ENCODE assay signal across 8 cellular contexts in genomic region chrX:71365876-71366673, GRCh38. TPM values are rescaled to one million over a fixed set of nuclear protein-coding genes. Genes with fewer than 3 reads are reported as not detected.
DNase-seq lines count a peak whose midpoint lies in the region; ATAC-seq, FAIRE-seq and TF ChIP-seq lines count a peak whose summit lies in the region.

Gene TAF1 (plus strand): TSS chrX:71366357. CDS start chrX:71366375, 18 bp downstream.

- H3K27me3 ChIP-seq in AG04450 (ENCODE audit: control insufficient read depth, insufficient read depth, low read length) = no peaks in the 10 kb centered on the region
- H3K27me3 ChIP-seq in small intestine (ENCODE audit: control insufficient read depth in 2 of 2, insufficient read depth in 2 of 2, low read length in 2 of 2) = no peaks in the 10 kb centered on the region

- no peaks in the 10 kb centered on the region for H3K9me3 Mint-ChIP-seq in WTC11

- peaks cover 14% of the 10 kb centered on the region for H3K36me3 Mint-ChIP-seq in WTC11

- DNase-seq in AG04450 (ENCODE audit: low read depth, low spot score) (peak; percentile 94), NCI-H226 (peak; percentile 93), WTC11 (ENCODE audit: low spot score) (peak; percentile 83), cardiac fibroblast (ENCODE audit: low read depth in 2 of 2) (peak; percentile 98), iPS-NIHi11 (ENCODE audit: low spot score) (peak; percentile 93), small intestine (peak; percentile 97)

- H3K27me3 Mint-ChIP-seq in WTC11 (ENCODE audit: low read depth) = no peaks in the 10 kb centered on the region

- POLR2A ChIA-PET in AG04450 (lab: Yijun Ruan, JAX) (interaction anchor here (0.5 to 1.4 kb wide), 6 partner anchors 65 to 186 kb away, joined by 3 to 15 read pairs (median 5); partner anchors contain the start of genes ITGB1BP2 and NONO), WTC11 (lab: Charles Lee) (interaction anchor here (0.6 to 2.1 kb wide), 13 partner anchors 9 to 313 kb away, joined by 3 to 12 read pairs (median 4); partner anchors contain the start of genes MED12, NONO, OGT and ZMYM3)

- H3K27ac Mint-ChIP-seq in WTC11 = peak within 1 kb of the TSS; percentile 95

- H3K36me3 ChIP-seq in small intestine (ENCODE audit: control insufficient read depth in 2 of 2, insufficient read depth in 2 of 2, low read length in 2 of 2) = no peaks in the 10 kb centered on the region

- 0 to 37% (median 11%) methylated on average over 44 to 51 of the region's 51 CpGs for WGBS in small intestine, 3 donors

- H3K27ac ChIP-seq in AG04450 (ENCODE audit: low read depth, low read length) (peak within 1 kb of the TSS; percentile 84), small intestine (ENCODE audit: low read depth in 1 of 2, low read length in 1 of 2) (peak within 1 kb of the TSS; percentile 87 to 99)

- H3K4me1 Mint-ChIP-seq in WTC11 = peaks cover 8% of the 10 kb centered on the region

- H3K9me3 ChIP-seq in AG04450 (ENCODE audit: control insufficient read depth, insufficient read depth, low read length) (no peaks in the 10 kb centered on the region), small intestine (ENCODE audit: control insufficient read depth, low read depth) (no peaks in the 10 kb centered on the region)

- FAIRE-seq in small intestine (lab: Jason Lieb, UNC) = peak; percentile 73

- peak within 1 kb of the TSS; percentile 84 for H3K4me3 ChIP-seq in AG04450 (ENCODE audit: low read depth, low read length)
- peak within 1 kb of the TSS; percentile 78 to 85 for H3K4me3 ChIP-seq in cardiac fibroblast (replicated peaks in 1 of 2; ENCODE audit: low read depth in 2 of 2, low read length in 2 of 2)
- peak within 1 kb of the TSS; percentile 62 to 72 for H3K4me3 ChIP-seq in small intestine (ENCODE audit: low read depth in 1 of 2, low read length in 2 of 2)

- CTCF ChIA-PET in AG04450 (lab: Charles Lee) (interaction anchor here (0.7 to 1.2 kb wide), 2 partner anchors 267 to 396 kb away, joined by 3 to 5 read pairs; no protein-coding TSS in a partner anchor), WTC11 (lab: Charles Lee) (interaction anchor here (0.6 to 1.4 kb wide), 3 partner anchors 83 to 257 kb away, joined by 3 to 8 read pairs (median 4); partner anchors contain the start of genes NONO and ZMYM3)

- no peak for TF ChIP-seq CTCF in AG04450 (IDR thresholded peaks at IDR 0.05; ENCODE audit: low read depth, low read length)
- TF ChIP-seq CTCF in WTC11 (IDR thresholded peaks at IDR 0.05) = no peak
- TF ChIP-seq CTCF in cardiac fibroblast (IDR thresholded peaks at IDR 0.05; ENCODE audit: low read depth, low read length) = no peak

- ATAC-seq in GM18909 (IDR thresholded peaks at IDR 0.05; ENCODE audit: poor library complexity, unreplicated experiment) (peak; percentile 90), HG03175 (IDR thresholded peaks at IDR 0.05; ENCODE audit: unreplicated experiment) (peak; percentile 93), WTC11 (peak; percentile 95)

- H3K4me1 ChIP-seq in small intestine (ENCODE audit: control insufficient read depth in 2 of 2, insufficient read depth in 1 of 2, low read depth in 1 of 2, low read length in 1 of 2) = no peaks in the 10 kb centered on the region

- peak within 1 kb of the TSS; percentile 80 for H3K4me3 Mint-ChIP-seq in WTC11

TF ChIP-seq in WTC11, 78 proteins besides CTCF, POLR2A, EP300 and RAD21:
- TF ChIP-seq ATF2 (CRISPR knock-in tag; IDR thresholded peaks at IDR 0.05; ENCODE audit: borderline replicate concordance, low read depth) (no peak), CDX4 (CRISPR knock-in tag; IDR thresholded peaks at IDR 0.05; ENCODE audit: borderline replicate concordance) (no peak), ZNF138 (CRISPR knock-in tag; conservative IDR thresholded peaks at IDR 0.05) (no peak), IRF1 (CRISPR knock-in tag; IDR thresholded peaks at IDR 0.05) (no peak), NFYB (CRISPR knock-in tag; conservative IDR thresholded peaks at IDR 0.05; ENCODE audit: low read depth) (peak; percentile 69), USF2 (CRISPR knock-in tag; IDR thresholded peaks at IDR 0.05) (peak; percentile 93), USF1 (CRISPR knock-in tag; IDR thresholded peaks at IDR 0.05) (peak; percentile 90), MAX (CRISPR knock-in tag; IDR thresholded peaks at IDR 0.05) (0 out of 2 replicates have a peak, but pooled peaks have one; percentile 29)

RNA-seq across cellular contexts. Expression of gene TAF1, which starts in this region (rescaled TPM):
- polyA plus RNA-seq in AG04450 (2011; rRNA removed) (16.7 and 21.5 TPM in 2 replicates), small intestine (10 to 100 TPM in 1 of 3 donors, 1 to 10 TPM in 2; 4.3 to 14.5 (median 6.0) TPM)
- 33.1 and 33.3 TPM in 2 replicates for polyA minus RNA-seq in AG04450 (2011; rRNA and poly(A)+ RNA removed)
- 31.2 to 35.5 TPM (median 35.0 TPM) in 3 replicates for total RNA-seq in WTC11 (2021)

Comparison
In these comparisons a context has a peak if more than half of its experiments do, and no peak if none do; other contexts are left out.
1. Peak in every context shown above with its lines: DNase-seq, ATAC-seq, H3K4me3 ChIP-seq and H3K27ac ChIP-seq.